ENCODE assay signal across 1 cellular context in genomic region chr3:16060358-16060852, GRCh38.
TF ChIP-seq lines count a peak whose summit lies in the region.

No MANE protein-coding gene starts in this region.

TF ChIP-seq in HepG2, 621 proteins besides CTCF, POLR2A, EP300 and RAD21 (continued from another document and continues in another):
- TF ChIP-seq PRDM10 (CRISPR knock-in tag; IDR thresholded peaks at IDR 0.05; ENCODE audit: low read depth), result peak; percentile 63
- TF ChIP-seq KAT2B (IDR thresholded peaks at IDR 0.05; ENCODE audit: borderline replicate concordance, low read depth, low read length), result no peak
- TF ChIP-seq ZNF607 (CRISPR knock-in tag; IDR thresholded peaks at IDR 0.05; ENCODE audit: borderline replicate concordance), result peak; percentile 32; the same call in 1 of the 2 replicates
- TF ChIP-seq MYC (CRISPR knock-in tag; IDR thresholded peaks at IDR 0.05; ENCODE audit: borderline replicate concordance), result peak; percentile 96
- TF ChIP-seq, protein P1, sequence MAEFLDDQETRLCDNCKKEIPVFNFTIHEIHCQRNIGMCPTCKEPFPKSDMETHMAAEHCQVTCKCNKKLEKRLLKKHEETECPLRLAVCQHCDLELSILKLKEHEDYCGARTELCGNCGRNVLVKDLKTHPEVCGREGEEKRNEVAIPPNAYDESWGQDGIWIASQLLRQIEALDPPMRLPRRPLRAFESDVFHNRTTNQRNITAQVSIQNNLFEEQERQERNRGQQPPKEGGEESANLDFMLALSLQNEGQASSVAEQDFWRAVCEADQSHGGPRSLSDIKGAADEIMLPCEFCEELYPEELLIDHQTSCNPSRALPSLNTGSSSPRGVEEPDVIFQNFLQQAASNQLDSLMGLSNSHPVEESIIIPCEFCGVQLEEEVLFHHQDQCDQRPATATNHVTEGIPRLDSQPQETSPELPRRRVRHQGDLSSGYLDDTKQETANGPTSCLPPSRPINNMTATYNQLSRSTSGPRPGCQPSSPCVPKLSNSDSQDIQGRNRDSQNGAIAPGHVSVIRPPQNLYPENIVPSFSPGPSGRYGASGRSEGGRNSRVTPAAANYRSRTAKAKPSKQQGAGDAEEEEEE (CRISPR knock-in tag; IDR thresholded peaks at IDR 0.05; ENCODE audit: borderline replicate concordance), result no peak
- TF ChIP-seq ARID3A (IDR thresholded peaks at IDR 0.05; ENCODE audit: low read depth, low read length), result peak; percentile 63; the same call in 1 of the 2 replicates
- TF ChIP-seq XRCC5 (optimal IDR thresholded peaks at IDR 0.05; ENCODE audit: low read length), result peak; percentile 65
- peak; percentile 96 for TF ChIP-seq ELF3 (CRISPR knock-in tag; IDR thresholded peaks at IDR 0.05)
- TF ChIP-seq GLI4 (CRISPR knock-in tag; IDR thresholded peaks at IDR 0.05; ENCODE audit: borderline replicate concordance), result no peak
- peak; percentile 34; the same call in 1 of the 2 replicates for TF ChIP-seq ZNF354B (CRISPR knock-in tag; IDR thresholded peaks at IDR 0.05)
- TF ChIP-seq, protein P2, sequence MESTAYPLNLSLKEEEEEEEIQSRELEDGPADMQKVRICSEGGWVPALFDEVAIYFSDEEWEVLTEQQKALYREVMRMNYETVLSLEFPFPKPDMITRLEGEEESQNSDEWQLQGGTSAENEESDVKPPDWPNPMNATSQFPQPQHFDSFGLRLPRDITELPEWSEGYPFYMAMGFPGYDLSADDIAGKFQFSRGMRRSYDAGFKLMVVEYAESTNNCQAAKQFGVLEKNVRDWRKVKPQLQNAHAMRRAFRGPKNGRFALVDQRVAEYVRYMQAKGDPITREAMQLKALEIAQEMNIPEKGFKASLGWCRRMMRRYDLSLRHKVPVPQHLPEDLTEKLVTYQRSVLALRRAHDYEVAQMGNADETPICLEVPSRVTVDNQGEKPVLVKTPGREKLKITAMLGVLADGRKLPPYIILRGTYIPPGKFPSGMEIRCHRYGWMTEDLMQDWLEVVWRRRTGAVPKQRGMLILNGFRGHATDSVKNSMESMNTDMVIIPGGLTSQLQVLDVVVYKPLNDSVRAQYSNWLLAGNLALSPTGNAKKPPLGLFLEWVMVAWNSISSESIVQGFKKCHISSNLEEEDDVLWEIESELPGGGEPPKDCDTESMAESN (CRISPR knock-in tag; conservative IDR thresholded peaks at IDR 0.05), result peak; percentile 85
- no peak for TF ChIP-seq MAFG (CRISPR knock-in tag; IDR thresholded peaks at IDR 0.05)
- TF ChIP-seq TMF1 (CRISPR knock-in tag; IDR thresholded peaks at IDR 0.05; ENCODE audit: low read depth), result no peak
- TF ChIP-seq MAFF (IDR thresholded peaks at IDR 0.05; ENCODE audit: low read depth, low read length), result peak; percentile 50; the same call in 1 of the 2 replicates
- TF ChIP-seq NFKB2 (CRISPR knock-in tag; IDR thresholded peaks at IDR 0.05; ENCODE audit: borderline replicate concordance), result peak; percentile 44; the same call in 1 of the 2 replicates
- TF ChIP-seq, protein P3, sequence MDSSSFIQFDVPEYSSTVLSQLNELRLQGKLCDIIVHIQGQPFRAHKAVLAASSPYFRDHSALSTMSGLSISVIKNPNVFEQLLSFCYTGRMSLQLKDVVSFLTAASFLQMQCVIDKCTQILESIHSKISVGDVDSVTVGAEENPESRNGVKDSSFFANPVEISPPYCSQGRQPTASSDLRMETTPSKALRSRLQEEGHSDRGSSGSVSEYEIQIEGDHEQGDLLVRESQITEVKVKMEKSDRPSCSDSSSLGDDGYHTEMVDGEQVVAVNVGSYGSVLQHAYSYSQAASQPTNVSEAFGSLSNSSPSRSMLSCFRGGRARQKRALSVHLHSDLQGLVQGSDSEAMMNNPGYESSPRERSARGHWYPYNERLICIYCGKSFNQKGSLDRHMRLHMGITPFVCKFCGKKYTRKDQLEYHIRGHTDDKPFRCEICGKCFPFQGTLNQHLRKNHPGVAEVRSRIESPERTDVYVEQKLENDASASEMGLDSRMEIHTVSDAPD (CRISPR knock-in tag; IDR thresholded peaks at IDR 0.05), result no peak
- TF ChIP-seq ZNF670 (CRISPR knock-in tag; IDR thresholded peaks at IDR 0.05; ENCODE audit: borderline replicate concordance), result 0 out of 2 replicates have a peak, but pooled peaks have one; percentile 53
- TF ChIP-seq MEIS1 (CRISPR knock-in tag; IDR thresholded peaks at IDR 0.05; ENCODE audit: borderline replicate concordance), result peak; percentile 68; the same call in 1 of the 2 replicates
- TF ChIP-seq PITX1 (CRISPR knock-in tag; IDR thresholded peaks at IDR 0.05), result peak; percentile 79
- peak; percentile 91; the same call in 1 of the 2 replicates for TF ChIP-seq KDM3A (CRISPR knock-in tag; IDR thresholded peaks at IDR 0.05; ENCODE audit: low read depth)
- TF ChIP-seq, protein P4, sequence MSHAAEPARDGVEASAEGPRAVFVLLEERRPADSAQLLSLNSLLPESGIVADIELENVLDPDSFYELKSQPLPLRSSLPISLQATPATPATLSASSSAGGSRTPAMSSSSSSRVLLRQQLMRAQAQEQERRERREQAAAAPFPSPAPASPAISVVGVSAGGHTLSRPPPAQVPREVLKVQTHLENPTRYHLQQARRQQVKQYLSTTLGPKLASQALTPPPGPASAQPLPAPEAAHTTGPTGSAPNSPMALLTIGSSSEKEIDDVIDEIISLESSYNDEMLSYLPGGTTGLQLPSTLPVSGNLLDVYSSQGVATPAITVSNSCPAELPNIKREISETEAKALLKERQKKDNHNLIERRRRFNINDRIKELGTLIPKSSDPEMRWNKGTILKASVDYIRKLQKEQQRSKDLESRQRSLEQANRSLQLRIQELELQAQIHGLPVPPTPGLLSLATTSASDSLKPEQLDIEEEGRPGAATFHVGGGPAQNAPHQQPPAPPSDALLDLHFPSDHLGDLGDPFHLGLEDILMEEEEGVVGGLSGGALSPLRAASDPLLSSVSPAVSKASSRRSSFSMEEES (CRISPR knock-in tag; IDR thresholded peaks at IDR 0.05), result peak; percentile 96
- no peak for TF ChIP-seq ZNF678 (CRISPR knock-in tag; IDR thresholded peaks at IDR 0.05)
- TF ChIP-seq ZNF605 (CRISPR knock-in tag; IDR thresholded peaks at IDR 0.05), result no peak
- TF ChIP-seq ZIK1 (CRISPR knock-in tag; IDR thresholded peaks at IDR 0.05; ENCODE audit: borderline replicate concordance, low read depth), result peak; percentile 38; the same call in 1 of the 2 replicates
- TF ChIP-seq RARG (CRISPR knock-in tag; IDR thresholded peaks at IDR 0.05; ENCODE audit: low read depth), result no peak
- no peak for TF ChIP-seq SP2 (CRISPR knock-in tag; IDR thresholded peaks at IDR 0.05)
- TF ChIP-seq FOSL1 (CRISPR knock-in tag; IDR thresholded peaks at IDR 0.05; ENCODE audit: borderline replicate concordance), result peak; percentile 99
- TF ChIP-seq IKZF5 (CRISPR knock-in tag; IDR thresholded peaks at IDR 0.05), result peak; percentile 94
- no peak for TF ChIP-seq ZNF552 (CRISPR knock-in tag; IDR thresholded peaks at IDR 0.05; ENCODE audit: borderline replicate concordance)
- TF ChIP-seq, protein P5, sequence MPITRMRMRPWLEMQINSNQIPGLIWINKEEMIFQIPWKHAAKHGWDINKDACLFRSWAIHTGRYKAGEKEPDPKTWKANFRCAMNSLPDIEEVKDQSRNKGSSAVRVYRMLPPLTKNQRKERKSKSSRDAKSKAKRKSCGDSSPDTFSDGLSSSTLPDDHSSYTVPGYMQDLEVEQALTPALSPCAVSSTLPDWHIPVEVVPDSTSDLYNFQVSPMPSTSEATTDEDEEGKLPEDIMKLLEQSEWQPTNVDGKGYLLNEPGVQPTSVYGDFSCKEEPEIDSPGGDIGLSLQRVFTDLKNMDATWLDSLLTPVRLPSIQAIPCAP (CRISPR knock-in tag; IDR thresholded peaks at IDR 0.05; ENCODE audit: low read depth), result no peak
- peak; percentile 65; the same call in 1 of the 2 replicates for TF ChIP-seq KAT7 (CRISPR knock-in tag; IDR thresholded peaks at IDR 0.05; ENCODE audit: borderline replicate concordance)
- peak; percentile 55; the same call in 1 of the 2 replicates for TF ChIP-seq GATA4 (IDR thresholded peaks at IDR 0.05; ENCODE audit: borderline replicate concordance, low read depth)
- no peak for TF ChIP-seq PCBP1 (IDR thresholded peaks at IDR 0.05; ENCODE audit: borderline replicate concordance, low read depth, low read length)
- no peak for TF ChIP-seq ZNF629 (CRISPR knock-in tag; conservative IDR thresholded peaks at IDR 0.05)
- TF ChIP-seq IRF2 (CRISPR knock-in tag; IDR thresholded peaks at IDR 0.05), result peak; percentile 97
- TF ChIP-seq IRF9 (CRISPR knock-in tag; IDR thresholded peaks at IDR 0.05; ENCODE audit: borderline replicate concordance), result no peak
- peak; percentile 88 for TF ChIP-seq MXD4 (CRISPR knock-in tag; IDR thresholded peaks at IDR 0.05)
- 0 out of 4 replicates have a peak, but pooled peaks have one; percentile 3 to 33 for TF ChIP-seq MAFK (conservative IDR thresholded peaks at IDR 0.05 in 1 of 2, IDR thresholded peaks at IDR 0.05 in 1 of 2; ENCODE audit: low read length in 2 of 2)
- TF ChIP-seq ZNF720 (CRISPR knock-in tag; IDR thresholded peaks at IDR 0.05), result no peak
- no peak for TF ChIP-seq ZFP41 (CRISPR knock-in tag; IDR thresholded peaks at IDR 0.05; ENCODE audit: borderline replicate concordance)
- peak; percentile 63 for TF ChIP-seq ZNF143 (CRISPR knock-in tag; IDR thresholded peaks at IDR 0.05)
- TF ChIP-seq ZNF33A (CRISPR knock-in tag; IDR thresholded peaks at IDR 0.05; ENCODE audit: borderline replicate concordance), result no peak
- TF ChIP-seq ZNF44 (CRISPR knock-in tag; IDR thresholded peaks at IDR 0.05), result peak; percentile 100
- TF ChIP-seq MBD4 (IDR thresholded peaks at IDR 0.05; ENCODE audit: borderline replicate concordance, low read length), result no peak
- peak; percentile 85 for TF ChIP-seq THRA (CRISPR knock-in tag; IDR thresholded peaks at IDR 0.05; ENCODE audit: borderline replicate concordance)
- peak; percentile 75; the same call in 1 of the 2 replicates for TF ChIP-seq CCDC6 (CRISPR knock-in tag; IDR thresholded peaks at IDR 0.05)
- TF ChIP-seq ZSCAN29 (CRISPR knock-in tag; conservative IDR thresholded peaks at IDR 0.05), result peak; percentile 65; the same call in 1 of the 2 replicates
- TF ChIP-seq HNF4G (IDR thresholded peaks at IDR 0.05; ENCODE audit: borderline replicate concordance, low read depth, low read length), result peak; percentile 91; the same call in 1 of the 2 replicates
- peak; percentile 68; the same call in 1 of the 2 replicates for TF ChIP-seq HNF4G (CRISPR knock-in tag; IDR thresholded peaks at IDR 0.05; ENCODE audit: borderline replicate concordance, low read depth)
- no peak for TF ChIP-seq SNRNP70 (IDR thresholded peaks at IDR 0.05; ENCODE audit: low read depth, low read length)
- peak; percentile 93 for TF ChIP-seq HNF4A (CRISPR knock-in tag; IDR thresholded peaks at IDR 0.05)
